In the genomic region with DNA sequence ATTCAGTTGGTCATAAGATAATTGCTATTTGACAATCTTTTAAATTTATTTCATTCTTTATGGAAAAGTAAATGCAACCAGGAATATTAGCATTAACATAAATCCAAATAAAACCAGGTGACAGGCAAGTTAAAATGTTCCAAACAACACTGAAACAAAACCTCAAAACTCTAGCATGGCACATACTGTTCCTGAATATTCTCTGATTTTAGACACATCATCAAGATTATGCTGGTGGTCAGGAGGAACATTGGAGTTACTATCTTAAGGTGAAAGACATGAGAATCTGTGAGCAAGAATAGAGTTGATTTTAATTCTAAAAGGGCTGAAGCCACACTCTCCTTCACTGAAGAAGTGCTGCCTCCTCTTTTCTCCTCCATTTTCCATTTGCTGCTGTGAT, we compare ENCODE assay signal across 27 cellular contexts.
"Had no signal": no experiment of that assay in that cellular context is flagged by ENCODE, and none has a peak within 500 bp of the region (broad histone marks: within the 10 kb centered on the region; RNA-seq: fewer than 3 reads in every experiment).

No MANE protein-coding gene starts in this region.

- H3K36me3 Mint-ChIP-seq: naive B cell; natural killer cell treated with Interleukin-12 subunit alpha and Interleukin-12 subunit beta and Interleukin-15 and Interleukin-18, amount 100 ng/mL, for 72 hours; stimulated activated naive B cell treated with anti-CD40 and anti-IgM and Interleukin-4, amounts not matched to agents 10 μg/mL and 1 μg/mL and 100 μg/mL, for 72 hours had no signal

- ATAC-seq: left ventricle myocardium superior; lower lobe of right lung; mucosa of descending colon; natural killer cell treated with Interleukin-12 subunit alpha and Interleukin-12 subunit beta and Interleukin-15 and Interleukin-18, amount 100 ng/mL, for 72 hours; right cardiac atrium; stimulated activated naive B cell treated with anti-CD40 and anti-IgM and Interleukin-4, amounts not matched to agents 10 μg/mL and 1 μg/mL and 100 μg/mL, for 72 hours had no signal

- H3K4me1 Mint-ChIP-seq: memory B cell; naive B cell; stimulated activated naive B cell treated with anti-CD40 and anti-IgM and Interleukin-4, amounts not matched to agents 10 μg/mL and 1 μg/mL and 100 μg/mL, for 72 hours had no signal

- FAIRE-seq: endothelial cell of umbilical vein, keratinocyte, urothelium cell line had no signal

- H3K27ac Mint-ChIP-seq: memory B cell; naive B cell; natural killer cell treated with Interleukin-12 subunit alpha and Interleukin-12 subunit beta and Interleukin-15 and Interleukin-18, amount 100 ng/mL, for 72 hours; stimulated activated naive B cell treated with anti-CD40 and anti-IgM and Interleukin-4, amounts not matched to agents 10 μg/mL and 1 μg/mL and 100 μg/mL, for 72 hours; stimulated activated naive CD8-positive, alpha-beta T cell treated with anti-CD3 and anti-CD28 coated beads, Interleukin-15, Interleukin-2, amounts not matched to agents 100 ng/mL and 50 ng/mL, for 24 hours had no signal

- H3K36me3 ChIP-seq: esophagus muscularis mucosa, lower lobe of right lung, neutrophil, prostate gland, sigmoid colon, thoracic aorta, tibial nerve, upper lobe of left lung had no signal

- H3K9me3 Mint-ChIP-seq: natural killer cell treated with Interleukin-12 subunit alpha and Interleukin-12 subunit beta and Interleukin-15 and Interleukin-18, amount 100 ng/mL, for 72 hours had no signal

- DNase-seq: dermis blood vessel endothelial cell; effector memory CD4-positive, alpha-beta T cell; foreskin melanocyte; left ventricle myocardium superior; lower lobe of right lung; mucosa of descending colon; naive B cell; right cardiac atrium; sigmoid colon; stimulated activated CD4-positive, alpha-beta T cell treated with anti-CD3 and anti-CD28 coated beads, Interleukin-15, amount 100 ng/mL, for 24 hours; stimulated activated CD4-positive, alpha-beta T cell treated with anti-CD3 and anti-CD28 coated beads, Interleukin-2, amount 100 ng/mL, for 48 hours; stimulated activated naive B cell treated with anti-CD40 and anti-IgM and Interleukin-4, amounts not matched to agents 10 μg/mL and 1 μg/mL and 100 μg/mL, for 72 hours; upper lobe of left lung had no signal

- H3K4me3 Mint-ChIP-seq: memory B cell; naive B cell; natural killer cell treated with Interleukin-12 subunit alpha and Interleukin-12 subunit beta and Interleukin-15 and Interleukin-18, amount 100 ng/mL, for 72 hours; neural crest cell; stimulated activated naive B cell treated with anti-CD40 and anti-IgM and Interleukin-4, amounts not matched to agents 10 μg/mL and 1 μg/mL and 100 μg/mL, for 72 hours; stimulated activated naive CD8-positive, alpha-beta T cell treated with anti-CD3 and anti-CD28 coated beads, Interleukin-15, Interleukin-2, amounts not matched to agents 100 ng/mL and 50 ng/mL, for 24 hours had no signal

- H3K27me3 Mint-ChIP-seq: memory B cell had no signal

- H3K4me1 ChIP-seq: lower lobe of right lung, prostate gland, upper lobe of left lung had no signal

- H3K27me3 ChIP-seq: esophagus muscularis mucosa, sigmoid colon, tibial nerve, upper lobe of left lung had no signal

- H3K4me3 ChIP-seq: coronary artery, esophagus muscularis mucosa, lower lobe of right lung, mucosa of descending colon, prostate gland, sigmoid colon, skin epidermis, thoracic aorta, tibial nerve, upper lobe of left lung had no signal

- H3K27ac ChIP-seq: coronary artery, lower lobe of right lung, neutrophil, prostate gland, skin epidermis, thoracic aorta, upper lobe of left lung had no signal

- H3K9me3 ChIP-seq: lower lobe of right lung, mucosa of descending colon, neutrophil, prostate gland, sigmoid colon, thoracic aorta, upper lobe of left lung had no signal
